Comparison of ENCODE assay signal across 26 cellular contexts in genomic region chrX:33457102-33457501, GRCh38.
"Had no signal": no experiment of that assay in that cellular context is flagged by ENCODE, and none has a peak within 500 bp of the region (broad histone marks: within the 10 kb centered on the region; RNA-seq: fewer than 3 reads in every experiment).

No MANE protein-coding gene starts in this region.

- H3K27ac Mint-ChIP-seq: dendritic cell treated with granulocyte-macrophage colony-stimulating factor and Interleukin-4, amounts not matched to agents 40 ng/mL and 50 ng/mL, for 4 days; effector memory CD8-positive, alpha-beta T cell; endodermal cell had no signal

- H3K4me1 Mint-ChIP-seq: endodermal cell had no signal

- H3K9me3 Mint-ChIP-seq: dendritic cell treated with granulocyte-macrophage colony-stimulating factor and Interleukin-4, amounts not matched to agents 40 ng/mL and 50 ng/mL, for 4 days had no signal

- H3K27me3 Mint-ChIP-seq: dendritic cell treated with granulocyte-macrophage colony-stimulating factor and Interleukin-4, amounts not matched to agents 40 ng/mL and 50 ng/mL, for 4 days; effector memory CD8-positive, alpha-beta T cell had no signal

- H3K4me1 ChIP-seq: colonic mucosa, esophagus muscularis mucosa, esophagus squamous epithelium, foreskin keratinocyte, gastrocnemius medialis, gastroesophageal sphincter, heart left ventricle, heart right ventricle had no signal

- H3K4me2 ChIP-seq: hepatocyte had no signal

- H2AFZ ChIP-seq: hepatocyte had no signal

- DNase-seq: colonic mucosa; cortex of kidney; dermis blood vessel endothelial cell; dorsolateral prefrontal cortex; effector CD4-positive, alpha-beta T cell; effector CD8-positive, alpha-beta T cell; effector memory CD4-positive, alpha-beta T cell; effector memory CD8-positive, alpha-beta T cell; endodermal cell; erythroblast; esophagus squamous epithelium; foreskin fibroblast; foreskin keratinocyte; foreskin melanocyte; gastrocnemius medialis; glutamatergic neuron; head of caudate nucleus; heart left ventricle; heart right ventricle had no signal

- H3K79me2 ChIP-seq: hepatocyte had no signal

- H3K27me3 ChIP-seq: colonic mucosa, esophagus squamous epithelium, foreskin keratinocyte, gastrocnemius medialis, gastroesophageal sphincter, heart left ventricle, heart right ventricle, hepatocyte had no signal

- H3K36me3 ChIP-seq: colonic mucosa, esophagus muscularis mucosa, esophagus squamous epithelium, gastrocnemius medialis, gastroesophageal sphincter, heart left ventricle, heart right ventricle had no signal

- H3K4me3 Mint-ChIP-seq: dendritic cell treated with granulocyte-macrophage colony-stimulating factor and Interleukin-4, amounts not matched to agents 40 ng/mL and 50 ng/mL, for 4 days; effector memory CD8-positive, alpha-beta T cell; endodermal cell had no signal

- H3K27ac ChIP-seq: colonic mucosa, coronary artery, dorsolateral prefrontal cortex, epithelial cell of prostate, esophagus muscularis mucosa, esophagus squamous epithelium, foreskin keratinocyte, gastrocnemius medialis, gastroesophageal sphincter, heart left ventricle, heart right ventricle, hepatocyte had no signal

- H3K4me3 ChIP-seq: colonic mucosa, coronary artery, dorsolateral prefrontal cortex, esophagus muscularis mucosa, esophagus squamous epithelium, gastrocnemius medialis, gastroesophageal sphincter, heart left ventricle, heart right ventricle, hepatocyte had no signal

- H3K9me3 ChIP-seq: colonic mucosa, esophagus muscularis mucosa, esophagus squamous epithelium, gastrocnemius medialis, gastroesophageal sphincter, heart left ventricle, heart right ventricle had no signal

- ATAC-seq: effector memory CD8-positive, alpha-beta T cell; esophagus mucosa; foreskin keratinocyte; gastrocnemius medialis; gastroesophageal sphincter; heart left ventricle; heart right ventricle had no signal
